11 cellular contexts compared by ENCODE assay signal in the genomic region with DNA sequence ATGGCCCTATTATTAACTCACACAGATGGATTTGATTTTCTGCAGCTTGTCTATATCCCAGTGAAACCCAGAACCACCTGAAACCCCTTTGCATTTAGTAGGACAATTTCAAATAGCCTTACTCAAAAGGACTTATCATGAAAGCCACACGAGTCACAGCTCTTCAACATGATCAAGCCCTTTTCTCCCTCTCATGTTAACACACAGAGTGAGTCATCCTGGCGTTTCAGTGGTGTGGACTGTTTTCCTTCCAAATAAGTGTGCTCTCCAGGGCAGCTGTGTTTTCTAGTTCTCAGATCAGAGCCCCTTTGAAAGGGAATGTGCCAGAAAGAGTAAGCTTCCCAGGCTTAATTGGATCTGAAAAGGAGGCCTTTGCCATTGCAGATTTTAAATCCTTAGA. TPM values are rescaled to one million over a fixed set of nuclear protein-coding genes. Genes with fewer than 3 reads are reported as not detected.
A peak's percentile ranks its signal among the peaks of the same experiment; 100 is the strongest.
DNase-seq lines count a peak whose midpoint lies in the region; ATAC-seq and TF ChIP-seq lines count a peak whose summit lies in the region.
"Had no signal": no experiment of that assay in that cellular context is flagged by ENCODE, and none has a peak within 500 bp of the region (broad histone marks: within the 10 kb centered on the region; RNA-seq: fewer than 3 reads in every experiment).

No MANE protein-coding gene starts in this region.

- H3K4me1 Mint-ChIP-seq in activated T-helper 17 cell treated with anti-CD3 and anti-CD28 coated beads, Interleukin-2, amount 50 U/mL, for 72 hours = no peaks in the 10 kb centered on the region
- H3K4me1 Mint-ChIP-seq: central memory CD8-positive, alpha-beta T cell; nephron progenitor cell had no signal

- ATAC-seq in activated T-helper 17 cell treated with anti-CD3 and anti-CD28 coated beads, Interleukin-2, amount 50 U/mL, for 72 hours (replicated peaks) = peak; percentile 58
- ATAC-seq in GM18505 (IDR thresholded peaks at IDR 0.05; ENCODE audit: unreplicated experiment) = no peak
- ATAC-seq in GM21529 (IDR thresholded peaks at IDR 0.05; ENCODE audit: unreplicated experiment) = no peak
- ATAC-seq in GM19328 (IDR thresholded peaks at IDR 0.05; ENCODE audit: unreplicated experiment) = no peak
- ATAC-seq in HG03045 (IDR thresholded peaks at IDR 0.05; ENCODE audit: unreplicated experiment) = no peak

- TF ChIP-seq POLR2A in GM18505 (IDR thresholded peaks at IDR 0.05; ENCODE audit: borderline replicate concordance, extremely low read depth, insufficient read depth, insufficient read length) = no peak

- no peak overlapping the region for H3K4me3 Mint-ChIP-seq in activated T-helper 17 cell treated with anti-CD3 and anti-CD28 coated beads, Interleukin-2, amount 50 U/mL, for 72 hours
- H3K4me3 Mint-ChIP-seq: central memory CD8-positive, alpha-beta T cell; nephron progenitor cell had no signal

- H3K27ac Mint-ChIP-seq in activated T-helper 17 cell treated with anti-CD3 and anti-CD28 coated beads, Interleukin-2, amount 50 U/mL, for 72 hours = no peak overlapping the region
- H3K27ac Mint-ChIP-seq: nephron progenitor cell had no signal

- H3K36me3 ChIP-seq in kidney epithelial cell (ENCODE audit: control insufficient read depth, insufficient read depth, low read length) = no peaks in the 10 kb centered on the region

- H3K4me3 ChIP-seq in kidney epithelial cell (ENCODE audit: low read depth, low read length) = no peak overlapping the region

- DNase-seq in Caki2 (ENCODE audit: low read depth) (peak; percentile 30), HT1080 (ENCODE audit: low read depth) (peak; percentile 64), kidney epithelial cell (ENCODE audit: low read depth) (peak; percentile 63)
- DNase-seq: nephron progenitor cell, SIG-M5 had no signal

- H3K9me3 Mint-ChIP-seq in activated T-helper 17 cell treated with anti-CD3 and anti-CD28 coated beads, Interleukin-2, amount 50 U/mL, for 72 hours = no peaks in the 10 kb centered on the region
- H3K9me3 Mint-ChIP-seq: central memory CD8-positive, alpha-beta T cell had no signal

- in situ Hi-C loops in Caki2 (cut with HindIII; ENCODE audit: low pct_unique_long_range_greater_than_20kb, low sequenced_read_pairs) = no loop called here

- no peaks in the 10 kb centered on the region for H3K27me3 ChIP-seq in kidney epithelial cell (ENCODE audit: control insufficient read depth, insufficient read depth, low read length)

- TF ChIP-seq CTCF in kidney epithelial cell (IDR thresholded peaks at IDR 0.05; ENCODE audit: insufficient read depth, low read length, poor library complexity, severe bottlenecking) = no peak

- H3K27me3 Mint-ChIP-seq in activated T-helper 17 cell treated with anti-CD3 and anti-CD28 coated beads, Interleukin-2, amount 50 U/mL, for 72 hours = peaks cover 3% of the 10 kb centered on the region
- H3K27me3 Mint-ChIP-seq: central memory CD8-positive, alpha-beta T cell had no signal

- H3K36me3 Mint-ChIP-seq in activated T-helper 17 cell treated with anti-CD3 and anti-CD28 coated beads, Interleukin-2, amount 50 U/mL, for 72 hours (ENCODE audit: low read depth) = no peaks in the 10 kb centered on the region

RNA-seq across cellular contexts. Expression of gene ERICH6B, which starts 51.4 kb away (rescaled TPM):
- not detected in 2 replicates for total RNA-seq in Caki2 (2014; rRNA removed; shearing (Covaris generic); ENCODE audit: low replicate concordance)
- total RNA-seq in HT1080 (2014; rRNA removed; shearing (Covaris generic)) = not detected in 2 replicates
- polyA plus RNA-seq in HT1080 (2015; cell fraction: cytosol; rRNA removed) = not detected in 2 replicates
- polyA plus RNA-seq in HT1080 (2015; cell fraction: nucleus; rRNA removed) = not detected in 2 replicates
- not detected for total RNA-seq in activated T-helper 17 cell treated with anti-CD3 and anti-CD28 coated beads, Interleukin-2, amount 50 U/mL, for 72 hours
- not detected in 2 replicates for total RNA-seq in kidney epithelial cell
